8 cellular contexts compared by ENCODE assay signal in genomic region chr16:82368041-82368440, GRCh38.
DNase-seq lines count a peak whose midpoint lies in the region; ATAC-seq and TF ChIP-seq lines count a peak whose summit lies in the region.

No MANE protein-coding gene starts in this region.

- no peak overlapping the region for H3K4me3 Mint-ChIP-seq in chondrocyte (ENCODE audit: unreplicated experiment)

- no peaks in the 10 kb centered on the region for H3K9me3 Mint-ChIP-seq in chondrocyte (ENCODE audit: low read depth)

- DNase-seq in G401 (ENCODE audit: low spot score) (peak; percentile 5), M059J (ENCODE audit: low read depth) (peak; percentile 39), chondrocyte (ENCODE audit: low spot score) (no peak), midbrain (lab: John Stamatoyannopoulos, UW) (peak; percentile 32), germinal center (ENCODE audit: low spot score) (no peak), amniotic stem cell (lab: John Stamatoyannopoulos, UW) (no peak), NCI-H187 (lab: John Stamatoyannopoulos, UW) (no peak)

- no peak for ATAC-seq in HG02973 (IDR thresholded peaks at IDR 0.05; ENCODE audit: unreplicated experiment)

- H3K27me3 Mint-ChIP-seq in chondrocyte (ENCODE audit: low read depth), result peaks cover 9% of the 10 kb centered on the region

- in situ Hi-C loops in G401 (cut with HindIII; ENCODE audit: low sequenced_read_pairs), result no loop called here

- H3K27ac Mint-ChIP-seq in chondrocyte (ENCODE audit: unreplicated experiment), result no peak overlapping the region

- H3K4me1 Mint-ChIP-seq in chondrocyte (ENCODE audit: low read depth), result no peaks in the 10 kb centered on the region

- peak; percentile 52 for TF ChIP-seq CTCF in chondrocyte (IDR thresholded peaks at IDR 0.05)

- H3K36me3 Mint-ChIP-seq in chondrocyte (ENCODE audit: low read depth), result no peaks in the 10 kb centered on the region

Comparison
In these comparisons a context has a peak if more than half of its experiments do, and no peak if none do; other contexts are left out.
1. DNase-seq: peak in G401 (single experiment), M059J (single experiment) and midbrain (single experiment); none in chondrocyte (single experiment), germinal center (single experiment), amniotic stem cell (single experiment) and NCI-H187 (0 of 2).